23 cellular contexts compared by ENCODE assay signal in the genomic region with DNA sequence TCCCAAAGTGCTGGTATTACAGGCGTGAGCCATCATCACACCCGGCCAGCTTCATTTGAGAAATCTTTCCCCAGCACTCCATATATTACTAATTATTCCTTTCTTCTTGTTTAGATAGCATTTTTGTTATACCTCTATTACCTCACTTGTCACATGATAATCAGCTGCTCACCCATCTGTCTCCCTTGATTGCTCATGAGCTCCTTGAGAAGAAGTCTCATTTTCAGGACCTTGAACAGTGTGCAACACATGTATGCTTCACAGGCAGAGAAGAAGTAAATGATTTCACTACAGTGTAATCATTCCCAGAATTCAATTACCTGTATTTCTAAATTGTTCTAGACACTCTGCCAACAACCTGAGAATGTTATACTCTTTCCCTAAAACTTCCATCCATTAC.
"Had no signal": no experiment of that assay in that cellular context is flagged by ENCODE, and none has a peak within 500 bp of the region (broad histone marks: within the 10 kb centered on the region; RNA-seq: fewer than 3 reads in every experiment).

No MANE protein-coding gene starts in this region.

- H3K36me3 Mint-ChIP-seq: stimulated activated effector memory CD8-positive, alpha-beta T cell treated with anti-CD3 and anti-CD28 coated beads, Interleukin-12 subunit alpha, Interleukin-12 subunit beta, amount 100 ng/mL, for 72 hours had no signal

- H3K27me3 ChIP-seq: ovary had no signal

- H3K4me3 ChIP-seq: lower lobe of right lung, mucosa of descending colon, ovary, skin epidermis, thoracic aorta had no signal

- H3K4me3 Mint-ChIP-seq: activated naive CD8-positive, alpha-beta T cell; central memory CD8-positive, alpha-beta T cell; stimulated activated effector memory CD8-positive, alpha-beta T cell treated with anti-CD3 and anti-CD28 coated beads, Interleukin-12 subunit alpha, Interleukin-12 subunit beta, amount 100 ng/mL, for 72 hours; stimulated activated naive CD8-positive, alpha-beta T cell treated with anti-CD3 and anti-CD28 coated beads, Interleukin-15, Interleukin-2, amounts not matched to agents 100 ng/mL and 50 ng/mL, for 24 hours had no signal

- H3K27ac Mint-ChIP-seq: activated naive CD8-positive, alpha-beta T cell; progenitor cell of endocrine pancreas; stimulated activated effector memory CD8-positive, alpha-beta T cell treated with anti-CD3 and anti-CD28 coated beads, Interleukin-12 subunit alpha, Interleukin-12 subunit beta, amount 100 ng/mL, for 72 hours; stimulated activated naive CD8-positive, alpha-beta T cell treated with anti-CD3 and anti-CD28 coated beads, Interleukin-15, Interleukin-2, amounts not matched to agents 100 ng/mL and 50 ng/mL, for 24 hours had no signal

- H3K36me3 ChIP-seq: lower lobe of right lung, ovary, thoracic aorta had no signal

- H3K9me3 Mint-ChIP-seq: central memory CD8-positive, alpha-beta T cell; stimulated activated effector memory CD8-positive, alpha-beta T cell treated with anti-CD3 and anti-CD28 coated beads, Interleukin-12 subunit alpha, Interleukin-12 subunit beta, amount 100 ng/mL, for 72 hours; stimulated activated naive CD8-positive, alpha-beta T cell treated with anti-CD3 and anti-CD28 coated beads, Interleukin-15, Interleukin-2, amounts not matched to agents 100 ng/mL and 50 ng/mL, for 24 hours had no signal

- DNase-seq: activated CD4-positive, alpha-beta T cell treated with anti-CD3 and anti-CD28 coated beads for 4 hours; activated CD4-positive, alpha-beta T cell treated with anti-CD3 and anti-CD28 coated beads, Interleukin-2, amount 50 U/mL, for 4 hours; activated effector memory CD4-positive, alpha-beta T cell treated with Interleukin-2 at 50 U/mL for 16 hours; activated naive CD4-positive, alpha-beta T cell treated with Interleukin-2 at 50 U/mL for 16 hours; activated T-cell treated with anti-CD3 and anti-CD28 coated beads for 4 hours; anterior cingulate cortex; dermis blood vessel endothelial cell; effector CD8-positive, alpha-beta T cell; islet precursor cell; lower lobe of right lung; mucosa of descending colon; ovary; retina; stimulated activated CD4-positive, alpha-beta T cell treated with anti-CD3 and anti-CD28 coated beads, Interleukin-4, amount 100 ng/mL, for 24 hours; T-helper 1 cell; trophoblast cell had no signal

- H3K4me1 Mint-ChIP-seq: stimulated activated effector memory CD8-positive, alpha-beta T cell treated with anti-CD3 and anti-CD28 coated beads, Interleukin-12 subunit alpha, Interleukin-12 subunit beta, amount 100 ng/mL, for 72 hours had no signal

- H3K27me3 Mint-ChIP-seq: activated naive CD8-positive, alpha-beta T cell; central memory CD8-positive, alpha-beta T cell; progenitor cell of endocrine pancreas; stimulated activated naive CD8-positive, alpha-beta T cell treated with anti-CD3 and anti-CD28 coated beads, Interleukin-15, Interleukin-2, amounts not matched to agents 100 ng/mL and 50 ng/mL, for 24 hours had no signal
